ENCODE assay signal across 21 cellular contexts in genomic region chr11:106959386-106959785, GRCh38. TPM values are rescaled to one million over a fixed set of nuclear protein-coding genes. Genes with fewer than 3 reads are reported as not detected.
"Had no signal": no experiment of that assay in that cellular context is flagged by ENCODE, and none has a peak within 500 bp of the region (broad histone marks: within the 10 kb centered on the region; RNA-seq: fewer than 3 reads in every experiment).

No MANE protein-coding gene starts in this region.

- H3K27ac Mint-ChIP-seq: activated CD8-positive, alpha-beta memory T cell treated with anti-CD3 and anti-CD28 coated beads, Interleukin-2, amount 10 ng/mL, durations not matched to agents 7 days and 5 days; activated naive CD4-positive, alpha-beta T cell treated with anti-CD3 and anti-CD28 coated beads, Interleukin-2, amount 50 U/mL, for 24 hours; activated T-cell treated with anti-CD3 and anti-CD28 coated beads, Interleukin-2, amount 50 U/mL, for 24 hours; stimulated activated naive CD8-positive, alpha-beta T cell treated with anti-CD3 and anti-CD28 coated beads, Interleukin-15, amount 100 ng/mL, for 72 hours; T-cell had no signal

- H3K27me3 Mint-ChIP-seq: activated CD8-positive, alpha-beta memory T cell treated with anti-CD3 and anti-CD28 coated beads, Interleukin-2, amount 10 ng/mL, durations not matched to agents 7 days and 5 days; activated naive CD4-positive, alpha-beta T cell treated with anti-CD3 and anti-CD28 coated beads, Interleukin-2, amount 50 U/mL, for 24 hours; activated T-cell treated with anti-CD3 and anti-CD28 coated beads, Interleukin-2, amount 50 U/mL, for 24 hours; stimulated activated naive CD8-positive, alpha-beta T cell treated with anti-CD3 and anti-CD28 coated beads, Interleukin-15, amount 100 ng/mL, for 72 hours; T-cell had no signal

- DNase-seq: activated CD4-positive, alpha-beta T cell treated with anti-CD3 and anti-CD28 coated beads for 1 hour; activated CD4-positive, alpha-beta T cell treated with anti-CD3 and anti-CD28 coated beads, Interleukin-2, amount 50 U/mL, for 48 hours; activated CD8-positive, alpha-beta memory T cell treated with anti-CD3 and anti-CD28 coated beads, Interleukin-2, amount 10 ng/mL, durations not matched to agents 7 days and 5 days; activated T-cell treated with anti-CD3 and anti-CD28 coated beads, Interleukin-2, amount 50 U/mL, for 24 hours; adrenal gland; effector CD4-positive, alpha-beta T cell; esophagus squamous epithelium; hippocampal formation; kidney; left ventricle myocardium superior; midbrain; pancreas; spleen; stimulated activated naive CD8-positive, alpha-beta T cell treated with anti-CD3 and anti-CD28 coated beads, Interleukin-15, amount 100 ng/mL, for 72 hours; T-cell; T-helper 9 cell had no signal

- ATAC-seq: activated CD8-positive, alpha-beta memory T cell treated with anti-CD3 and anti-CD28 coated beads, Interleukin-2, amount 10 ng/mL, durations not matched to agents 7 days and 5 days; left ventricle myocardium superior; pancreas; sciatic nerve; stimulated activated naive CD8-positive, alpha-beta T cell treated with anti-CD3 and anti-CD28 coated beads, Interleukin-15, amount 100 ng/mL, for 72 hours; T-cell had no signal

- H3K4me1 Mint-ChIP-seq: activated CD8-positive, alpha-beta memory T cell treated with anti-CD3 and anti-CD28 coated beads, Interleukin-2, amount 10 ng/mL, durations not matched to agents 7 days and 5 days; activated naive CD4-positive, alpha-beta T cell treated with anti-CD3 and anti-CD28 coated beads, Interleukin-2, amount 50 U/mL, for 24 hours; stimulated activated naive CD8-positive, alpha-beta T cell treated with anti-CD3 and anti-CD28 coated beads, Interleukin-15, amount 100 ng/mL, for 72 hours; T-cell had no signal

- H3K36me3 Mint-ChIP-seq: activated CD8-positive, alpha-beta memory T cell treated with anti-CD3 and anti-CD28 coated beads, Interleukin-2, amount 10 ng/mL, durations not matched to agents 7 days and 5 days; activated naive CD4-positive, alpha-beta T cell treated with anti-CD3 and anti-CD28 coated beads, Interleukin-2, amount 50 U/mL, for 24 hours; T-cell had no signal

- FAIRE-seq: endothelial cell of umbilical vein, kidney, pancreas had no signal

- H3K36me3 ChIP-seq: adrenal gland, esophagus squamous epithelium, pancreas, spleen had no signal

- H3K4me3 ChIP-seq: adrenal gland, esophagus squamous epithelium, pancreas, spleen had no signal

- H3K9me3 ChIP-seq: adrenal gland, esophagus squamous epithelium, pancreas had no signal

- H3K4me1 ChIP-seq: esophagus squamous epithelium, pancreas had no signal

- H3K27me3 ChIP-seq: adrenal gland, esophagus squamous epithelium, pancreas, spleen had no signal

- H3K27ac ChIP-seq: adrenal gland, coronary artery, esophagus squamous epithelium, pancreas had no signal

- H3K4me3 Mint-ChIP-seq: activated CD8-positive, alpha-beta memory T cell treated with anti-CD3 and anti-CD28 coated beads, Interleukin-2, amount 10 ng/mL, durations not matched to agents 7 days and 5 days; activated naive CD4-positive, alpha-beta T cell treated with anti-CD3 and anti-CD28 coated beads, Interleukin-2, amount 50 U/mL, for 24 hours; activated T-cell treated with anti-CD3 and anti-CD28 coated beads, Interleukin-2, amount 50 U/mL, for 24 hours; neural crest cell; stimulated activated naive CD8-positive, alpha-beta T cell treated with anti-CD3 and anti-CD28 coated beads, Interleukin-15, amount 100 ng/mL, for 72 hours; T-cell had no signal

RNA-seq across cellular contexts. Expression of gene GUCY1A2, which starts 58.9 kb away (rescaled TPM):
- total RNA-seq: activated CD8-positive, alpha-beta memory T cell treated with anti-CD3 and anti-CD28 coated beads, Interleukin-2, amount 10 ng/mL, durations not matched to agents 7 days and 5 days had no signal
